In genomic region chr2:208099682-208100081, GRCh38 we compare ENCODE assay signal across 31 cellular contexts. TPM values are rescaled to one million over a fixed set of nuclear protein-coding genes. Genes with fewer than 3 reads are reported as not detected.
"Had no signal": no experiment of that assay in that cellular context is flagged by ENCODE, and none has a peak within 500 bp of the region (broad histone marks: within the 10 kb centered on the region; RNA-seq: fewer than 3 reads in every experiment).

No MANE protein-coding gene starts in this region.

- ATAC-seq: heart left ventricle; pancreas; psoas muscle; stimulated activated naive B cell treated with anti-CD40 and anti-IgM and Interleukin-4, amounts not matched to agents 10 μg/mL and 1 μg/mL and 100 μg/mL, for 72 hours had no signal

- H3K4me3 Mint-ChIP-seq: activated CD4-positive, alpha-beta memory T cell treated with anti-CD3 and anti-CD28 coated beads for 36 hours; mesothelial cell of epicardium; naive B cell; neural crest cell; stimulated activated naive B cell treated with anti-CD40 and anti-IgM and Interleukin-4, amounts not matched to agents 10 μg/mL and 1 μg/mL and 100 μg/mL, for 72 hours had no signal

- H3K4me3 ChIP-seq: heart left ventricle, pancreas, psoas muscle, smooth muscle cell, tibial nerve had no signal

- H3K4me1 Mint-ChIP-seq: naive B cell; stimulated activated naive B cell treated with anti-CD40 and anti-IgM and Interleukin-4, amounts not matched to agents 10 μg/mL and 1 μg/mL and 100 μg/mL, for 72 hours had no signal

- H3K9me3 Mint-ChIP-seq: activated CD4-positive, alpha-beta memory T cell treated with anti-CD3 and anti-CD28 coated beads for 36 hours; activated T-cell treated with anti-CD3 and anti-CD28 coated beads, Interleukin-2, amount 50 U/mL, for 72 hours; mesothelial cell of epicardium; neural crest cell had no signal

- DNase-seq: activated CD4-positive, alpha-beta memory T cell treated with anti-CD3 and anti-CD28 coated beads for 36 hours; activated CD4-positive, alpha-beta T cell treated with anti-CD3 and anti-CD28 coated beads for 4 hours; activated effector memory CD4-positive, alpha-beta T cell treated with Interleukin-2 at 50 U/mL for 16 hours; activated naive CD4-positive, alpha-beta T cell treated with Interleukin-2 at 50 U/mL for 16 hours; activated T-cell treated with anti-CD3 and anti-CD28 coated beads, Interleukin-2, amount 50 U/mL, for 72 hours; amygdala; caudate nucleus; foreskin fibroblast; heart left ventricle; hypothalamus; naive B cell; nucleus accumbens; pancreas; psoas muscle; stimulated activated CD4-positive, alpha-beta T cell treated with anti-CD3 and anti-CD28 coated beads, Interleukin-1b, Interleukin-23, amount 100 ng/mL, for 48 hours; stimulated activated CD4-positive, alpha-beta T cell treated with anti-CD3 and anti-CD28 coated beads, Interleukin-4, amount 100 ng/mL, for 4 hours; stimulated activated naive B cell treated with anti-CD40 and anti-IgM and Interleukin-4, amounts not matched to agents 10 μg/mL and 1 μg/mL and 100 μg/mL, for 72 hours; T-helper 1 cell; T-helper 9 cell had no signal

- H3K27ac Mint-ChIP-seq: activated CD4-positive, alpha-beta memory T cell treated with anti-CD3 and anti-CD28 coated beads for 36 hours; activated T-cell treated with anti-CD3 and anti-CD28 coated beads, Interleukin-2, amount 50 U/mL, for 72 hours; mesothelial cell of epicardium; stimulated activated naive B cell treated with anti-CD40 and anti-IgM and Interleukin-4, amounts not matched to agents 10 μg/mL and 1 μg/mL and 100 μg/mL, for 72 hours had no signal

- H3K27ac ChIP-seq: heart left ventricle, pancreas, psoas muscle, tibial nerve, VCaP had no signal

- H3K27me3 ChIP-seq: heart left ventricle, pancreas, tibial nerve had no signal

- H3K9me3 ChIP-seq: heart left ventricle, pancreas, psoas muscle, tibial nerve had no signal

- H3K36me3 Mint-ChIP-seq: activated CD4-positive, alpha-beta memory T cell treated with anti-CD3 and anti-CD28 coated beads for 36 hours; mesothelial cell of epicardium; naive B cell had no signal

RNA-seq across cellular contexts. Expression of gene CRYGD, which starts 24.6 kb away (rescaled TPM):
- total RNA-seq: activated CD4-positive, alpha-beta memory T cell treated with anti-CD3 and anti-CD28 coated beads for 36 hours; activated T-cell treated with anti-CD3 and anti-CD28 coated beads, Interleukin-2, amount 50 U/mL, for 72 hours; chondrocyte; endothelial cell of umbilical vein; heart left ventricle; kidney epithelial cell; lower leg skin; mesothelial cell of epicardium; neural crest cell; pancreas; psoas muscle; smooth muscle cell; tibial nerve; ureter had no signal
- polyA plus RNA-seq: endothelial cell of umbilical vein, esophagus, heart left ventricle, psoas muscle, smooth muscle cell had no signal

RNA-seq across cellular contexts. Expression of gene CRYGC, which starts 29.9 kb away (rescaled TPM):
- total RNA-seq: activated CD4-positive, alpha-beta memory T cell treated with anti-CD3 and anti-CD28 coated beads for 36 hours; activated T-cell treated with anti-CD3 and anti-CD28 coated beads, Interleukin-2, amount 50 U/mL, for 72 hours; chondrocyte; endothelial cell of umbilical vein; heart left ventricle; kidney epithelial cell; lower leg skin; mesothelial cell of epicardium; neural crest cell; pancreas; psoas muscle; smooth muscle cell; temporal lobe; tibial nerve; ureter had no signal
- polyA plus RNA-seq: endothelial cell of umbilical vein, esophagus, heart left ventricle, pancreas, psoas muscle, smooth muscle cell had no signal

RNA-seq across cellular contexts. Expression of gene CRYGB, which starts 46.3 kb away (rescaled TPM):
- total RNA-seq: activated CD4-positive, alpha-beta memory T cell treated with anti-CD3 and anti-CD28 coated beads for 36 hours; activated T-cell treated with anti-CD3 and anti-CD28 coated beads, Interleukin-2, amount 50 U/mL, for 72 hours; chondrocyte; endothelial cell of umbilical vein; heart left ventricle; kidney epithelial cell; lower leg skin; mesothelial cell of epicardium; neural crest cell; pancreas; psoas muscle; smooth muscle cell; temporal lobe; tibial nerve; ureter had no signal
- polyA plus RNA-seq: endothelial cell of umbilical vein, esophagus, heart left ventricle, pancreas, psoas muscle, smooth muscle cell had no signal
